In genomic region chr1:179205284-179205683, GRCh38 we compare ENCODE assay signal across 1 cellular context.
TF ChIP-seq lines count a peak whose summit lies in the region.

No MANE protein-coding gene starts in this region.

TF ChIP-seq in GM12878, 131 proteins besides CTCF, POLR2A, EP300 and RAD21:
- TF ChIP-seq RELA (IDR thresholded peaks at IDR 0.05; ENCODE audit: borderline replicate concordance, partially characterized antibody), result no peak
- TF ChIP-seq, protein P1, sequence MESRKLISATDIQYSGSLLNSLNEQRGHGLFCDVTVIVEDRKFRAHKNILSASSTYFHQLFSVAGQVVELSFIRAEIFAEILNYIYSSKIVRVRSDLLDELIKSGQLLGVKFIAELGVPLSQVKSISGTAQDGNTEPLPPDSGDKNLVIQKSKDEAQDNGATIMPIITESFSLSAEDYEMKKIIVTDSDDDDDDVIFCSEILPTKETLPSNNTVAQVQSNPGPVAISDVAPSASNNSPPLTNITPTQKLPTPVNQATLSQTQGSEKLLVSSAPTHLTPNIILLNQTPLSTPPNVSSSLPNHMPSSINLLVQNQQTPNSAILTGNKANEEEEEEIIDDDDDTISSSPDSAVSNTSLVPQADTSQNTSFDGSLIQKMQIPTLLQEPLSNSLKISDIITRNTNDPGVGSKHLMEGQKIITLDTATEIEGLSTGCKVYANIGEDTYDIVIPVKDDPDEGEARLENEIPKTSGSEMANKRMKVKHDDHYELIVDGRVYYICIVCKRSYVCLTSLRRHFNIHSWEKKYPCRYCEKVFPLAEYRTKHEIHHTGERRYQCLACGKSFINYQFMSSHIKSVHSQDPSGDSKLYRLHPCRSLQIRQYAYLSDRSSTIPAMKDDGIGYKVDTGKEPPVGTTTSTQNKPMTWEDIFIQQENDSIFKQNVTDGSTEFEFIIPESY (IDR thresholded peaks at IDR 0.05), result no peak
- TF ChIP-seq ATF2 (IDR thresholded peaks at IDR 0.05; ENCODE audit: low read length), result no peak
- TF ChIP-seq CEBPB (IDR thresholded peaks at IDR 0.05; ENCODE audit: borderline replicate concordance in 1 of 2, low read depth in 2 of 2, low read length in 2 of 2), result no peak
- no peak for TF ChIP-seq SREBF1 (IDR thresholded peaks at IDR 0.05; ENCODE audit: low read length)
- no peak for TF ChIP-seq POLR2AphosphoS5 (IDR thresholded peaks at IDR 0.05; ENCODE audit: low read length)
- no peak for TF ChIP-seq POLR2AphosphoS2 (IDR thresholded peaks at IDR 0.05; ENCODE audit: low read depth, low read length)
- no peak for TF ChIP-seq NBN (IDR thresholded peaks at IDR 0.05)
- no peak for TF ChIP-seq HSF1 (IDR thresholded peaks at IDR 0.05; ENCODE audit: low read depth, low read length)
- no peak for TF ChIP-seq NR2C1 (IDR thresholded peaks at IDR 0.05)
- no peak for TF ChIP-seq TAF1 (IDR thresholded peaks at IDR 0.05; ENCODE audit: borderline replicate concordance, low read depth, low read length)
- TF ChIP-seq SUZ12 (IDR thresholded peaks at IDR 0.05; ENCODE audit: unreplicated experiment), result no peak
- TF ChIP-seq SP1 (IDR thresholded peaks at IDR 0.05; ENCODE audit: low read depth, low read length), result no peak
- TF ChIP-seq, protein P2, sequence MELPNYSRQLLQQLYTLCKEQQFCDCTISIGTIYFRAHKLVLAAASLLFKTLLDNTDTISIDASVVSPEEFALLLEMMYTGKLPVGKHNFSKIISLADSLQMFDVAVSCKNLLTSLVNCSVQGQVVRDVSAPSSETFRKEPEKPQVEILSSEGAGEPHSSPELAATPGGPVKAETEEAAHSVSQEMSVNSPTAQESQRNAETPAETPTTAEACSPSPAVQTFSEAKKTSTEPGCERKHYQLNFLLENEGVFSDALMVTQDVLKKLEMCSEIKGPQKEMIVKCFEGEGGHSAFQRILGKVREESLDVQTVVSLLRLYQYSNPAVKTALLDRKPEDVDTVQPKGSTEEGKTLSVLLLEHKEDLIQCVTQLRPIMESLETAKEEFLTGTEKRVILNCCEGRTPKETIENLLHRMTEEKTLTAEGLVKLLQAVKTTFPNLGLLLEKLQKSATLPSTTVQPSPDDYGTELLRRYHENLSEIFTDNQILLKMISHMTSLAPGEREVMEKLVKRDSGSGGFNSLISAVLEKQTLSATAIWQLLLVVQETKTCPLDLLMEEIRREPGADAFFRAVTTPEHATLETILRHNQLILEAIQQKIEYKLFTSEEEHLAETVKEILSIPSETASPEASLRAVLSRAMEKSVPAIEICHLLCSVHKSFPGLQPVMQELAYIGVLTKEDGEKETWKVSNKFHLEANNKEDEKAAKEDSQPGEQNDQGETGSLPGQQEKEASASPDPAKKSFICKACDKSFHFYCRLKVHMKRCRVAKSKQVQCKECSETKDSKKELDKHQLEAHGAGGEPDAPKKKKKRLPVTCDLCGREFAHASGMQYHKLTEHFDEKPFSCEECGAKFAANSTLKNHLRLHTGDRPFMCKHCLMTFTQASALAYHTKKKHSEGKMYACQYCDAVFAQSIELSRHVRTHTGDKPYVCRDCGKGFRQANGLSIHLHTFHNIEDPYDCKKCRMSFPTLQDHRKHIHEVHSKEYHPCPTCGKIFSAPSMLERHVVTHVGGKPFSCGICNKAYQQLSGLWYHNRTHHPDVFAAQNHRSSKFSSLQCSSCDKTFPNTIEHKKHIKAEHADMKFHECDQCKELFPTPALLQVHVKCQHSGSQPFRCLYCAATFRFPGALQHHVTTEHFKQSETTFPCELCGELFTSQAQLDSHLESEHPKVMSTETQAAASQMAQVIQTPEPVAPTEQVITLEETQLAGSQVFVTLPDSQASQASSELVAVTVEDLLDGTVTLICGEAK (IDR thresholded peaks at IDR 0.05; ENCODE audit: borderline replicate concordance), result no peak
TF ChIP-seq in GM12878: peak in this region for 0.
